ENCODE assay signal across 17 cellular contexts in the genomic region with DNA sequence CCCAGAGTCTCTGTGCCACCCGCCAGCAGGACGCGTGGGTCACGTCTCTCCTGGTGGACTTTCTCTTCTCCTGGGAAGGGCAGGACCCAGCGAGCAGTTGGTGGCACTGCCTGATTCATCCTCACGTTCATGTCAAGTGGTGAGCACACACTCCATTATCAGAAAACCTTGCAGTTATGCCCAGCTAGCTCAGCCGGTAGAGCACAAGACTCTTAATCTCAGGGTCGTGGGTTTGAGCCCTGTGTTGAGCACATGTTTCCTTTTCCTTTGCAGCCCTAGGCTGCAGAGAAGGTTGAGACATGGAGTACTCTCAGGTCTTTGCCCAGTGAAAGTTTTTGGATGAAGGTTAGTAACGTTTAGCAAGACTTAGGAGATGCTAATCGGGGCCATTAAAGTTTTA. TPM values are rescaled to one million over a fixed set of nuclear protein-coding genes. Genes with fewer than 3 reads are reported as not detected.
"Had no signal": no experiment of that assay in that cellular context is flagged by ENCODE, and none has a peak within 500 bp of the region (broad histone marks: within the 10 kb centered on the region; RNA-seq: fewer than 3 reads in every experiment).

No MANE protein-coding gene starts in this region.

- DNase-seq: activated CD4-positive, alpha-beta T cell treated with anti-CD3 and anti-CD28 coated beads, Interleukin-2, amount 50 U/mL, for 48 hours; activated naive CD4-positive, alpha-beta T cell treated with anti-CD3 and anti-CD28 coated beads, Interleukin-2, amount 10 ng/mL, durations not matched to agents 7 days and 5 days; effector memory CD4-positive, alpha-beta T cell; gastrocnemius medialis; heart right ventricle; left colon; lower lobe of right lung; pancreas; sigmoid colon; stimulated activated CD4-positive, alpha-beta T cell treated with anti-CD3 and anti-CD28 coated beads, Interleukin-1b, Interleukin-23, amount 100 ng/mL, for 48 hours; stomach had no signal

- H3K4me1 ChIP-seq: ascending aorta, gastrocnemius medialis, lower lobe of right lung, pancreas had no signal

- H3K9me3 ChIP-seq: ascending aorta, lower lobe of right lung, pancreas, sigmoid colon, thoracic aorta had no signal

- H3K36me3 ChIP-seq: ascending aorta, gastrocnemius medialis, heart right ventricle, lower lobe of right lung, pancreas, sigmoid colon, stomach, thoracic aorta had no signal

- H3K27ac ChIP-seq: ascending aorta, gastrocnemius medialis, heart right ventricle, lower lobe of right lung, pancreas, sigmoid colon, stomach, thoracic aorta had no signal

- H3K4me3 ChIP-seq: ascending aorta, gastrocnemius medialis, heart right ventricle, lower lobe of right lung, pancreas, sigmoid colon, stomach, thoracic aorta had no signal

RNA-seq across cellular contexts. Expression of a gene that starts 8.0 kb away (rescaled TPM):
- total RNA-seq: ascending aorta, bronchial epithelial cell, fibroblast of lung, gastrocnemius medialis, heart right ventricle, left colon, lower lobe of right lung, mesothelial cell of epicardium, pancreas, sigmoid colon, stomach, thoracic aorta, urinary bladder had no signal
- polyA plus RNA-seq: heart right ventricle, pancreas, sigmoid colon, stomach, urinary bladder had no signal
